Comparison of ENCODE assay signal across 8 cellular contexts in the genomic region with DNA sequence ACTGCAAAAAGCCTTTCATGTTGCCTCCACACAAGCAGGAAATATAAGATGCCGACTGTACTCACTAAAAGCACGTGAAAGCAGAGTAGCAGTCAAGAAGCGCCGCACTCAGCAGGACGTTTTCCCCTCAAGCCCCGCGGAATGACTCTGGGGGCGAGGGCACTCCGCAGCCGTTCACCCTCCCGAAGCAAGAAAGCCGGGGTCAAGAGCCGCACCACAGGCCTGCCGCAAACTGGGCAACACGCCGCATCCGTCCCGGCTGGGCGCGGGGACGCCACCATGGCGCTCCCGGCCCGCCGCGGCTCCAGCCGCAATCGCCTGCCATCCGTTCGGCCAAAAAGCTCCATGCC. TPM values are rescaled to one million over a fixed set of nuclear protein-coding genes. Genes with fewer than 3 reads are reported as not detected.
DNase-seq lines count a peak whose midpoint lies in the region; ATAC-seq, FAIRE-seq and TF ChIP-seq lines count a peak whose summit lies in the region.

No MANE protein-coding gene starts in this region.

- no peak overlapping the region for H2BK15ac ChIP-seq in H1 (ENCODE audit: low read length)

- no peak overlapping the region for H2BK12ac ChIP-seq in H1 (ENCODE audit: low read depth, low read length)

- H3K27me3 ChIP-seq in AG04450 (ENCODE audit: control insufficient read depth, insufficient read depth, low read length) (no peaks in the 10 kb centered on the region), H1 (replicated peaks in 1 of 4; ENCODE audit: control insufficient read depth in 3 of 4, extremely low read depth in 1 of 4, insufficient read depth in 3 of 4, low read length in 3 of 4) (no peaks in the 10 kb centered on the region), mucosa of stomach (ENCODE audit: control insufficient read depth, insufficient read depth, low read length) (no peaks in the 10 kb centered on the region), vagina (no peaks in the 10 kb centered on the region)

- H4K91ac ChIP-seq in H1 (replicated peaks; ENCODE audit: insufficient read length, low read length): peak overlapping the region; percentile 86

- peak overlapping the region; percentile 50 for H3K4ac ChIP-seq in H1 (replicated peaks; ENCODE audit: insufficient read length, low read depth, low read length)

- TF ChIP-seq POLR2A in H1 (IDR thresholded peaks at IDR 0.05; ENCODE audit: control extremely low read depth in 1 of 2, low read depth in 2 of 2, low read length in 2 of 2): no peak
- TF ChIP-seq POLR2A in vagina (IDR thresholded peaks at IDR 0.05): no peak

- H4K20me1 ChIP-seq in H1 (replicated peaks in 1 of 2; ENCODE audit: control insufficient read depth in 1 of 2, insufficient read depth in 2 of 2, low read length in 2 of 2): peaks cover 4 to 14% of the 10 kb centered on the region in 2 experiments

- H4K8ac ChIP-seq in H1 (ENCODE audit: extremely low read depth, insufficient read depth, low read length): peak overlapping the region; percentile 99; the same call in 1 of the 2 replicates

- no peak overlapping the region for H2BK20ac ChIP-seq in H1 (ENCODE audit: low read length)

- H3K23me2 ChIP-seq in H1 (ENCODE audit: low read depth, low read length): peaks cover 9% of the 10 kb centered on the region

- DNase-seq in AG04450 (ENCODE audit: low read depth, low spot score) (no peak), H1 (ENCODE audit: low read depth in 1 of 2, low spot score in 2 of 2) (no peak), vagina (ENCODE audit: extremely low spot score in 2 of 2) (no peak), SW 1271 (lab: John Stamatoyannopoulos, UW) (no peak)

- H3K4me3 ChIP-seq in AG04450 (ENCODE audit: low read depth, low read length) (peak overlapping the region; percentile 91), H1 (ENCODE audit: extremely low read depth in 1 of 4, insufficient read depth in 2 of 4, low read depth in 3 of 4, low read length in 4 of 4) (peak overlapping the region; percentile 75 to 99 (median 84)), mucosa of stomach (ENCODE audit: low read length) (peak overlapping the region; percentile 53), vagina (peak overlapping the region; percentile 57 to 69)

- TF ChIP-seq CTCF in AG04450 (IDR thresholded peaks at IDR 0.05; ENCODE audit: low read depth, low read length): no peak
- TF ChIP-seq CTCF in H1 (IDR thresholded peaks at IDR 0.05; ENCODE audit: control extremely low read depth in 1 of 3, insufficient read depth in 1 of 3, low read depth in 1 of 3, low read length in 3 of 3): no peak
- no peak for TF ChIP-seq CTCF in vagina (IDR thresholded peaks at IDR 0.05)

- ATAC-seq in GM18907 (IDR thresholded peaks at IDR 0.05; ENCODE audit: unreplicated experiment) (peak; percentile 46), HG03095 (IDR thresholded peaks at IDR 0.05; ENCODE audit: unreplicated experiment) (peak; percentile 29), SK-N-SH treated with all-trans-retinoic acid at 6 μM for 48 hours (peak; percentile 43)

- H2BK120ac ChIP-seq in H1 (replicated peaks; ENCODE audit: low read depth, low read length): peak overlapping the region; percentile 60

- POLR2A ChIA-PET in AG04450 (lab: Yijun Ruan, JAX): interaction anchor here (0.5 to 1.3 kb wide), 8 partner anchors 9 to 331 kb away, joined by 3 to 6 read pairs (median 4); a partner anchor contains a TSS
- POLR2A ChIA-PET in H1 (lab: Charles Lee; ENCODE audit: partially characterized antibody): interaction anchor here (0.6 to 6.5 kb wide), 44 partner anchors 10 to 467 kb away, joined by 3 to 113 read pairs (median 4); a partner anchor contains a TSS

- H2BK5ac ChIP-seq in H1 (ENCODE audit: low read depth, low read length): peak overlapping the region; percentile 92

- H3K9me3 ChIP-seq in AG04450 (ENCODE audit: control insufficient read depth, insufficient read depth, low read length) (no peaks in the 10 kb centered on the region), H1 (ENCODE audit: insufficient read depth in 2 of 2, low read depth in 1 of 2, low read length in 1 of 2) (no peaks in the 10 kb centered on the region), mucosa of stomach (ENCODE audit: control insufficient read depth, low read length) (no peaks in the 10 kb centered on the region), vagina (no peaks in the 10 kb centered on the region)

- peaks cover 7 to 39% of the 10 kb centered on the region in 2 experiments; a peak in 3 of 4 replicates for H3K79me2 ChIP-seq in H1 (ENCODE audit: control insufficient read depth in 1 of 2, insufficient read depth in 2 of 2, low read length in 2 of 2)

- H3K18ac ChIP-seq in H1 (ENCODE audit: extremely low read depth, low read length): peak overlapping the region; percentile 42

- FAIRE-seq in H1 (lab: Jason Lieb, UNC): no peak

- no peak overlapping the region for H3K14ac ChIP-seq in H1 (ENCODE audit: insufficient read length)

- H4K5ac ChIP-seq in H1 (ENCODE audit: insufficient read length, low read depth, low read length): peak overlapping the region; percentile 98

- H3K79me1 ChIP-seq in H1 (ENCODE audit: low read depth, low read length): no peaks in the 10 kb centered on the region

- H3K9ac ChIP-seq in H1 (replicated peaks in 1 of 4; ENCODE audit: extremely low read depth in 1 of 4, low read depth in 3 of 4, low read length in 3 of 4): peak overlapping the region; percentile 96 to 100 (median 96)
- peak overlapping the region; percentile 90 for H3K9ac ChIP-seq in mucosa of stomach (ENCODE audit: low read length)

- intact Hi-C loops in vagina (cut with DNase I): loop anchor here (2.0 kb wide), 1 partner anchor 77 kb away; no protein-coding TSS in a partner anchor

- peak overlapping the region; percentile 85 for H3K27ac ChIP-seq in AG04450 (ENCODE audit: low read depth, low read length)
- peak overlapping the region; percentile 92 for H3K27ac ChIP-seq in H1 (ENCODE audit: low read depth, low read length)
- H3K27ac ChIP-seq in vagina: peak overlapping the region; percentile 94

- no peak overlapping the region for H2AFZ ChIP-seq in H1 (ENCODE audit: low read length)

- peak overlapping the region; percentile 75 to 78 for H3K4me2 ChIP-seq in H1 (ENCODE audit: insufficient read depth in 1 of 2, low read depth in 2 of 2, low read length in 2 of 2)

- 1% methylated on average over 30 of the region's 30 CpGs; no CpG with 5 or more reads in 1 of the 2 experiments for WGBS in H1 (ENCODE audit: extremely low coverage in 1 of 2, insufficient coverage in 1 of 2, insufficient read length in 1 of 2, insufficient replicate concordance in 2 of 2, low coverage in 1 of 2, low lambda C conversion rate in 2 of 2, missing lambda C conversion rate in 1 of 2), 2 experiments

- H3K56ac ChIP-seq in H1 (replicated peaks; ENCODE audit: insufficient read length, low read depth, low read length): peak overlapping the region; percentile 74

- no peak for TF ChIP-seq EP300 in H1 (IDR thresholded peaks at IDR 0.05; ENCODE audit: borderline replicate concordance in 1 of 2, low read depth in 2 of 2, low read length in 2 of 2)

- TF ChIP-seq RAD21 in H1 (IDR thresholded peaks at IDR 0.05 in 1 of 2, conservative IDR thresholded peaks at IDR 0.05 in 1 of 2; ENCODE audit: low read depth in 2 of 2, low read length in 2 of 2): no peak

- peaks cover 20 to 50% (median 45%) of the 10 kb centered on the region in 4 experiments for H3K36me3 ChIP-seq in H1 (ENCODE audit: control insufficient read depth in 2 of 4, insufficient read depth in 4 of 4, low read length in 3 of 4)
- H3K36me3 ChIP-seq in mucosa of stomach (ENCODE audit: control insufficient read depth, insufficient read depth, low read length): peaks cover 5% of the 10 kb centered on the region
- peaks cover 0 to 26% of the 10 kb centered on the region in 2 donors for H3K36me3 ChIP-seq in vagina

- H3K4me1 ChIP-seq in H1 (replicated peaks in 1 of 4; ENCODE audit: control insufficient read depth in 3 of 4, insufficient read depth in 4 of 4, low read length in 3 of 4) (peaks cover 0 to 7% (median 2%) of the 10 kb centered on the region in 4 experiments; a peak in 2 of 7 replicates), mucosa of stomach (ENCODE audit: control insufficient read depth, insufficient read depth, low read length) (peaks cover 4% of the 10 kb centered on the region), vagina (peaks cover 23% of the 10 kb centered on the region)

- peak overlapping the region; percentile 29; the same call in 1 of the 2 replicates for H2AK5ac ChIP-seq in H1 (ENCODE audit: low read depth, low read length)

- CTCF ChIA-PET in AG04450 (lab: Charles Lee) (interaction anchor here (1.2 to 1.6 kb wide), 3 partner anchors 77 to 331 kb away, joined by 3 to 5 read pairs (median 4); a partner anchor contains a TSS), H1 (lab: Charles Lee; ENCODE audit: partially characterized antibody) (interaction anchor here (0.7 kb wide), 1 partner anchor 85 kb away, joined by 3 read pairs; no protein-coding TSS in a partner anchor)

- no peak overlapping the region for H3K23ac ChIP-seq in H1 (ENCODE audit: insufficient read length)

TF ChIP-seq in SK-N-SH treated with all-trans-retinoic acid at 6 μM for 48 hours, 23 proteins besides CTCF, POLR2A, EP300 and RAD21 (continues in another document):
- no peak for TF ChIP-seq PPARA (CRISPR knock-in tag; IDR thresholded peaks at IDR 0.05; ENCODE audit: borderline replicate concordance)

RNA-seq across cellular contexts. Expression of a gene that starts 0.4 kb away (rescaled TPM):
- polyA plus RNA-seq in AG04450 (2011; rRNA removed) (3,064 and 3,310 TPM in 2 replicates), H1 (2011; rRNA removed) (1,041 and 1,494 TPM in 2 replicates)
- polyA minus RNA-seq in AG04450 (2011; rRNA and poly(A)+ RNA removed): 623 and 670 TPM in 2 replicates
- 2,913 and 2,954 TPM in 2 replicates for total RNA-seq in H1 (2021; fragmentation: NEBNext Ultra II Directional; extraction: Animal tissue kit (Norgen Biotek cat#: 25700))
- polyA plus RNA-seq in H1 (2011; cell fraction: cytosol; rRNA removed): 2,375 TPM
- 1,553 TPM for polyA plus RNA-seq in H1 (2011; cell fraction: nucleus; rRNA removed)
- 2,528 to 2,958 TPM (median 2,677 TPM) in 4 replicates for polyA plus RNA-seq in H1 (2012, experiment 1 of 2)
- 423 TPM for polyA plus RNA-seq in H1 (2012, experiment 2 of 2)
- polyA plus RNA-seq in H1 (2013, experiment 1 of 2): 2,850 TPM
- polyA plus RNA-seq in H1 (2013, experiment 2 of 2): 2,765 TPM
- 1,030 and 1,238 TPM in 2 replicates for polyA minus RNA-seq in H1 (2011; rRNA and poly(A)+ RNA removed)
- polyA minus RNA-seq in H1 (2011; cell fraction: cytosol; rRNA and poly(A)+ RNA removed): 496 TPM
- polyA minus RNA-seq in H1 (2011; cell fraction: nucleus; rRNA and poly(A)+ RNA removed): 568 TPM
- 1,691 TPM for total RNA-seq in vagina

RNA-seq across cellular contexts. Expression of a gene that starts 29.1 kb away (rescaled TPM):
- polyA plus RNA-seq in AG04450 (2011; rRNA removed) (1.6 and 2.3 TPM in 2 replicates), H1 (2011; rRNA removed) (6.4 and 7.4 TPM in 2 replicates)
- 5.1 and 8.1 TPM in 2 replicates for polyA minus RNA-seq in AG04450 (2011; rRNA and poly(A)+ RNA removed)
- total RNA-seq in H1 (2021; fragmentation: NEBNext Ultra II Directional; extraction: Animal tissue kit (Norgen Biotek cat#: 25700)): 8.8 and 9.9 TPM in 2 replicates
- 6.6 TPM for polyA plus RNA-seq in H1 (2011; cell fraction: cytosol; rRNA removed)
- polyA plus RNA-seq in H1 (2011; cell fraction: nucleus; rRNA removed): 6.3 TPM
- polyA plus RNA-seq in H1 (2012, experiment 1 of 2): 4.0 to 7.4 TPM (median 5.3 TPM) in 4 replicates
- 0.73 TPM for polyA plus RNA-seq in H1 (2012, experiment 2 of 2)
- polyA plus RNA-seq in H1 (2013, experiment 1 of 2): 9.0 TPM
- polyA plus RNA-seq in H1 (2013, experiment 2 of 2): 9.5 TPM
- 38.6 and 44.2 TPM in 2 replicates for polyA minus RNA-seq in H1 (2011; rRNA and poly(A)+ RNA removed)
- polyA minus RNA-seq in H1 (2011; cell fraction: cytosol; rRNA and poly(A)+ RNA removed): 9.7 TPM
- 13.2 TPM for polyA minus RNA-seq in H1 (2011; cell fraction: nucleus; rRNA and poly(A)+ RNA removed)
- total RNA-seq in vagina: 3.9 TPM
